ENCODE assay signal across 3 cellular contexts in the genomic region with DNA sequence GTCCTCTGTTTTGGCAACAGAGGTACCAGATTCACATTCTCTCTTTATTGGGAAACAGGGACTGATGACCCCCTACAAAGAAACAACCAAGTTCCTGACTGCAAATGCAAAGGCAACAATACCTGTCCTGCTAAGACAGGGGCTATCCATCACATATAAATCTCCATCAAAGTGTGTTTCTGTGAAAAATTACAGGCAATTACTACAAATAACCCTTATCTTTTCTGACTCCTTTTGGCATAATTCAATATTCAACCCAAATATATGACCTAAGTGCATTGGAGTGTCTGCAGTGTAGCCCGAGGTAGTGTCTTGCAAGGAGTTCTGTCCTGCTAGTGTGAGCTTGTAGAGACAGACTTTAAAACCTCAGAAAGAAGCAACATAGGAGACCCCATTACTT.
TF ChIP-seq lines count a peak whose summit lies in the region.

No MANE protein-coding gene starts in this region.

TF ChIP-seq in GM23338, 12 proteins besides CTCF, POLR2A, EP300 and RAD21 (continued from another document and continues in another):
- TF ChIP-seq ZNF462 (CRISPR knock-in tag; IDR thresholded peaks at IDR 0.05) = no peak
- TF ChIP-seq NANOG (IDR thresholded peaks at IDR 0.05; ENCODE audit: borderline replicate concordance) = no peak

TF ChIP-seq in HEK293, 187 proteins besides CTCF, POLR2A, EP300 and RAD21 (continued from another document):
- no peak for TF ChIP-seq ZSCAN4 (tag by site-specific recombination; IDR thresholded peaks at IDR 0.05)

TF ChIP-seq in WTC11, 78 proteins besides CTCF, POLR2A, EP300 and RAD21 (continued from another document):
- TF ChIP-seq AFF4 (CRISPR knock-in tag; IDR thresholded peaks at IDR 0.05; ENCODE audit: borderline replicate concordance) (no peak), FOXK1 (CRISPR knock-in tag; IDR thresholded peaks at IDR 0.05) (no peak), TEAD1 (CRISPR knock-in tag; IDR thresholded peaks at IDR 0.05) (no peak), ZNF281 (CRISPR knock-in tag; IDR thresholded peaks at IDR 0.05) (no peak), RORB (CRISPR knock-in tag; IDR thresholded peaks at IDR 0.05) (no peak)
- TF ChIP-seq, protein P1, sequence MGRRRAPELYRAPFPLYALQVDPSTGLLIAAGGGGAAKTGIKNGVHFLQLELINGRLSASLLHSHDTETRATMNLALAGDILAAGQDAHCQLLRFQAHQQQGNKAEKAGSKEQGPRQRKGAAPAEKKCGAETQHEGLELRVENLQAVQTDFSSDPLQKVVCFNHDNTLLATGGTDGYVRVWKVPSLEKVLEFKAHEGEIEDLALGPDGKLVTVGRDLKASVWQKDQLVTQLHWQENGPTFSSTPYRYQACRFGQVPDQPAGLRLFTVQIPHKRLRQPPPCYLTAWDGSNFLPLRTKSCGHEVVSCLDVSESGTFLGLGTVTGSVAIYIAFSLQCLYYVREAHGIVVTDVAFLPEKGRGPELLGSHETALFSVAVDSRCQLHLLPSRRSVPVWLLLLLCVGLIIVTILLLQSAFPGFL (CRISPR knock-in tag; IDR thresholded peaks at IDR 0.05; ENCODE audit: borderline replicate concordance) = no peak
- TF ChIP-seq, protein P2, sequence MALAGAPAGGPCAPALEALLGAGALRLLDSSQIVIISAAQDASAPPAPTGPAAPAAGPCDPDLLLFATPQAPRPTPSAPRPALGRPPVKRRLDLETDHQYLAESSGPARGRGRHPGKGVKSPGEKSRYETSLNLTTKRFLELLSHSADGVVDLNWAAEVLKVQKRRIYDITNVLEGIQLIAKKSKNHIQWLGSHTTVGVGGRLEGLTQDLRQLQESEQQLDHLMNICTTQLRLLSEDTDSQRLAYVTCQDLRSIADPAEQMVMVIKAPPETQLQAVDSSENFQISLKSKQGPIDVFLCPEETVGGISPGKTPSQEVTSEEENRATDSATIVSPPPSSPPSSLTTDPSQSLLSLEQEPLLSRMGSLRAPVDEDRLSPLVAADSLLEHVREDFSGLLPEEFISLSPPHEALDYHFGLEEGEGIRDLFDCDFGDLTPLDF (CRISPR knock-in tag; IDR thresholded peaks at IDR 0.05) = no peak
